ENCODE assay signal across 12 cellular contexts in genomic region chr6:28727559-28728211, GRCh38.
DNase-seq lines count a peak whose midpoint lies in the region; ATAC-seq and TF ChIP-seq lines count a peak whose summit lies in the region.
"Had no signal": no experiment of that assay in that cellular context is flagged by ENCODE, and none has a peak within 500 bp of the region (broad histone marks: within the 10 kb centered on the region; RNA-seq: fewer than 3 reads in every experiment).

No MANE protein-coding gene starts in this region.

- H3K4me3 Mint-ChIP-seq in T-helper 2 cell treated with Interferon-gamma antibody and Interleukin-4, amounts not matched to agents 5 μg/mL and 100 μg/mL, for 36 hours = peak overlapping the region; percentile 92
- H3K4me3 Mint-ChIP-seq in activated T-helper 1 cell treated with anti-CD3 and anti-CD28 coated beads, Interleukin-12 subunit alpha, Interleukin-12 subunit beta, Interleukin-2, Interleukin-4 antibody, amounts not matched to agents 30 ng/mL and 10 ng/mL and 1 ng/mL, durations not matched to agents 14 hours and 24 hours and 36 hours = peak overlapping the region; percentile 75
- peak overlapping the region; percentile 87 for H3K4me3 Mint-ChIP-seq in nephron progenitor cell

- H3K27me3 Mint-ChIP-seq in T-helper 2 cell treated with Interferon-gamma antibody and Interleukin-4, amounts not matched to agents 5 μg/mL and 100 μg/mL, for 36 hours (ENCODE audit: low read depth) = peaks cover 70% of the 10 kb centered on the region
- peaks cover 62% of the 10 kb centered on the region for H3K27me3 Mint-ChIP-seq in activated T-helper 1 cell treated with anti-CD3 and anti-CD28 coated beads, Interleukin-12 subunit alpha, Interleukin-12 subunit beta, Interleukin-2, Interleukin-4 antibody, amounts not matched to agents 30 ng/mL and 10 ng/mL and 1 ng/mL, durations not matched to agents 14 hours and 24 hours and 36 hours (ENCODE audit: insufficient read depth)
- peaks cover 93% of the 10 kb centered on the region for H3K27me3 Mint-ChIP-seq in nephron progenitor cell (ENCODE audit: low read depth, poor library complexity)

- H3K9me3 ChIP-seq in Loucy (ENCODE audit: insufficient read depth, low read depth, low read length) = no peaks in the 10 kb centered on the region
- H3K9me3 ChIP-seq: testis had no signal

- H3K9me3 Mint-ChIP-seq in T-helper 2 cell treated with Interferon-gamma antibody and Interleukin-4, amounts not matched to agents 5 μg/mL and 100 μg/mL, for 36 hours = peaks cover 7% of the 10 kb centered on the region
- H3K9me3 Mint-ChIP-seq in activated T-helper 1 cell treated with anti-CD3 and anti-CD28 coated beads, Interleukin-12 subunit alpha, Interleukin-12 subunit beta, Interleukin-2, Interleukin-4 antibody, amounts not matched to agents 30 ng/mL and 10 ng/mL and 1 ng/mL, durations not matched to agents 14 hours and 24 hours and 36 hours = peaks cover 4% of the 10 kb centered on the region
- peaks cover 3% of the 10 kb centered on the region for H3K9me3 Mint-ChIP-seq in nephron progenitor cell

- ATAC-seq in GM19397 (IDR thresholded peaks at IDR 0.05; ENCODE audit: unreplicated experiment) = no peak
- ATAC-seq in GM18520 (IDR thresholded peaks at IDR 0.05; ENCODE audit: unreplicated experiment) = no peak

- H3K4me2 ChIP-seq in Loucy (ENCODE audit: low read depth, low read length, poor library complexity, severe bottlenecking) = peak overlapping the region; percentile 61

- no peak overlapping the region for H3K27ac Mint-ChIP-seq in T-helper 2 cell treated with Interferon-gamma antibody and Interleukin-4, amounts not matched to agents 5 μg/mL and 100 μg/mL, for 36 hours
- no peak overlapping the region for H3K27ac Mint-ChIP-seq in activated T-helper 1 cell treated with anti-CD3 and anti-CD28 coated beads, Interleukin-12 subunit alpha, Interleukin-12 subunit beta, Interleukin-2, Interleukin-4 antibody, amounts not matched to agents 30 ng/mL and 10 ng/mL and 1 ng/mL, durations not matched to agents 14 hours and 24 hours and 36 hours
- H3K27ac Mint-ChIP-seq in nephron progenitor cell = no peak overlapping the region

- no peaks in the 10 kb centered on the region for H3K79me2 ChIP-seq in Loucy (ENCODE audit: insufficient read depth, low read length)

- no peak for DNase-seq in T-helper 2 cell treated with Interferon-gamma antibody and Interleukin-4, amounts not matched to agents 5 μg/mL and 100 μg/mL, for 36 hours (ENCODE audit: low spot score)
- DNase-seq in T-helper 2 cell (no peak), nephron progenitor cell (no peak), NCI-H187 (lab: John Stamatoyannopoulos, UW) (no peak)
- DNase-seq in activated T-helper 1 cell treated with anti-CD3 and anti-CD28 coated beads, Interleukin-12 subunit alpha, Interleukin-12 subunit beta, Interleukin-2, Interleukin-4 antibody, amounts not matched to agents 30 ng/mL and 10 ng/mL and 1 ng/mL, durations not matched to agents 14 hours and 24 hours and 36 hours (ENCODE audit: low spot score) = no peak
- DNase-seq: effector memory CD4-positive, alpha-beta T cell; NCI-H2107; stimulated activated CD4-positive, alpha-beta T cell treated with anti-CD3 and anti-CD28 coated beads, Interleukin-1b, Interleukin-23, amount 100 ng/mL, for 48 hours; testis had no signal

- no peaks in the 10 kb centered on the region for H3K36me3 ChIP-seq in Loucy (ENCODE audit: insufficient read depth, low read length)

- H3K9ac ChIP-seq in Loucy (ENCODE audit: low read depth, low read length, poor library complexity, severe bottlenecking) = peak overlapping the region; percentile 83

- peaks cover 17% of the 10 kb centered on the region for H3K4me1 Mint-ChIP-seq in T-helper 2 cell treated with Interferon-gamma antibody and Interleukin-4, amounts not matched to agents 5 μg/mL and 100 μg/mL, for 36 hours (ENCODE audit: low read depth)
- H3K4me1 Mint-ChIP-seq in activated T-helper 1 cell treated with anti-CD3 and anti-CD28 coated beads, Interleukin-12 subunit alpha, Interleukin-12 subunit beta, Interleukin-2, Interleukin-4 antibody, amounts not matched to agents 30 ng/mL and 10 ng/mL and 1 ng/mL, durations not matched to agents 14 hours and 24 hours and 36 hours (ENCODE audit: low read depth) = peaks cover 22% of the 10 kb centered on the region
- peaks cover 14% of the 10 kb centered on the region for H3K4me1 Mint-ChIP-seq in nephron progenitor cell

- no peaks in the 10 kb centered on the region for H3F3A ChIP-seq in Loucy (ENCODE audit: low read depth)

- intact Hi-C loops in activated T-helper 1 cell treated with anti-CD3 and anti-CD28 coated beads, Interleukin-12 subunit alpha, Interleukin-12 subunit beta, Interleukin-2, Interleukin-4 antibody, amounts not matched to agents 30 ng/mL and 10 ng/mL and 1 ng/mL, durations not matched to agents 14 hours and 24 hours and 36 hours (cut with micrococcal nuclease) = loop anchor here (2.0 kb wide), 1 partner anchor 17 kb away; no protein-coding TSS in a partner anchor

- no peaks in the 10 kb centered on the region for H4K20me1 ChIP-seq in Loucy (ENCODE audit: insufficient read depth, low read length, poor library complexity, severe bottlenecking)

- no peaks in the 10 kb centered on the region for H3K9me2 ChIP-seq in Loucy (replicated peaks; ENCODE audit: low read depth, low read length)

- peak overlapping the region; percentile 99 for H2AFZ ChIP-seq in Loucy (ENCODE audit: low read length)

- H3K4me3 ChIP-seq in Loucy (ENCODE audit: low read length, poor library complexity, severe bottlenecking) = peak overlapping the region; percentile 92

- peaks cover 9% of the 10 kb centered on the region for H3K4me1 ChIP-seq in Loucy (ENCODE audit: insufficient read depth, low read length, poor library complexity, severe bottlenecking)
- H3K4me1 ChIP-seq: testis had no signal

- H3K36me3 Mint-ChIP-seq in T-helper 2 cell treated with Interferon-gamma antibody and Interleukin-4, amounts not matched to agents 5 μg/mL and 100 μg/mL, for 36 hours (ENCODE audit: low read depth) = peaks cover 2% of the 10 kb centered on the region
- H3K36me3 Mint-ChIP-seq in activated T-helper 1 cell treated with anti-CD3 and anti-CD28 coated beads, Interleukin-12 subunit alpha, Interleukin-12 subunit beta, Interleukin-2, Interleukin-4 antibody, amounts not matched to agents 30 ng/mL and 10 ng/mL and 1 ng/mL, durations not matched to agents 14 hours and 24 hours and 36 hours (ENCODE audit: low read depth) = no peaks in the 10 kb centered on the region
- peaks cover 5% of the 10 kb centered on the region for H3K36me3 Mint-ChIP-seq in nephron progenitor cell (ENCODE audit: low read depth)

- no peaks in the 10 kb centered on the region for H3K27me3 ChIP-seq in Loucy (ENCODE audit: insufficient read depth, low read length, poor library complexity, severe bottlenecking)
- H3K27me3 ChIP-seq: testis had no signal

- TF ChIP-seq CTCF in Loucy (conservative IDR thresholded peaks at IDR 0.05; ENCODE audit: low read length) = no peak
- TF ChIP-seq CTCF in nephron progenitor cell (IDR thresholded peaks at IDR 0.05) = no peak
